ENCODE assay signal across 1 cellular context in genomic region chr17:28743243-28744103, GRCh38.
TF ChIP-seq lines count a peak whose summit lies in the region.

A gene with protein sequence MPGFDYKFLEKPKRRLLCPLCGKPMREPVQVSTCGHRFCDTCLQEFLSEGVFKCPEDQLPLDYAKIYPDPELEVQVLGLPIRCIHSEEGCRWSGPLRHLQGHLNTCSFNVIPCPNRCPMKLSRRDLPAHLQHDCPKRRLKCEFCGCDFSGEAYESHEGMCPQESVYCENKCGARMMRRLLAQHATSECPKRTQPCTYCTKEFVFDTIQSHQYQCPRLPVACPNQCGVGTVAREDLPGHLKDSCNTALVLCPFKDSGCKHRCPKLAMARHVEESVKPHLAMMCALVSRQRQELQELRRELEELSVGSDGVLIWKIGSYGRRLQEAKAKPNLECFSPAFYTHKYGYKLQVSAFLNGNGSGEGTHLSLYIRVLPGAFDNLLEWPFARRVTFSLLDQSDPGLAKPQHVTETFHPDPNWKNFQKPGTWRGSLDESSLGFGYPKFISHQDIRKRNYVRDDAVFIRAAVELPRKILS (plus strand): TSS chr17:28744011. CDS start chr17:28744113, 102 bp downstream.

TF ChIP-seq in A549, 52 proteins besides CTCF, POLR2A, EP300 and RAD21 (continued from another document):
- TF ChIP-seq, protein P1, sequence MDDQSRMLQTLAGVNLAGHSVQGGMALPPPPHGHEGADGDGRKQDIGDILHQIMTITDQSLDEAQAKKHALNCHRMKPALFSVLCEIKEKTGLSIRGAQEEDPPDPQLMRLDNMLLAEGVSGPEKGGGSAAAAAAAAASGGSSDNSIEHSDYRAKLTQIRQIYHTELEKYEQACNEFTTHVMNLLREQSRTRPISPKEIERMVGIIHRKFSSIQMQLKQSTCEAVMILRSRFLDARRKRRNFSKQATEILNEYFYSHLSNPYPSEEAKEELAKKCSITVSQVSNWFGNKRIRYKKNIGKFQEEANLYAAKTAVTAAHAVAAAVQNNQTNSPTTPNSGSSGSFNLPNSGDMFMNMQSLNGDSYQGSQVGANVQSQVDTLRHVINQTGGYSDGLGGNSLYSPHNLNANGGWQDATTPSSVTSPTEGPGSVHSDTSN (IDR thresholded peaks at IDR 0.05), result peak; percentile 31
- TF ChIP-seq CBX2 (IDR thresholded peaks at IDR 0.05; ENCODE audit: borderline replicate concordance, low read depth) (no peak), HOXA7 (CRISPR knock-in tag; IDR thresholded peaks at IDR 0.05) (no peak), MYC (IDR thresholded peaks at IDR 0.05; ENCODE audit: borderline replicate concordance, low read length) (peak; percentile 63; the same call in 1 of the 2 replicates), FOXS1 (CRISPR knock-in tag; IDR thresholded peaks at IDR 0.05) (no peak), ZNF302 (CRISPR knock-in tag; IDR thresholded peaks at IDR 0.05) (no peak), POLR2AphosphoS2 (conservative IDR thresholded peaks at IDR 0.05; ENCODE audit: low read length) (no peak), FOSB (CRISPR knock-in tag; IDR thresholded peaks at IDR 0.05) (no peak; the same call in 1 of the 2 replicates), BHLHE40 (IDR thresholded peaks at IDR 0.05; ENCODE audit: low read depth, low read length) (no peak), CBX8 (IDR thresholded peaks at IDR 0.05) (no peak), JUN (IDR thresholded peaks at IDR 0.05) (peak; percentile 78 to 93; a peak in 3 of 5 replicates), HES2 (IDR thresholded peaks at IDR 0.05) (no peak), SMC3 (IDR thresholded peaks at IDR 0.05) (0 out of 3 replicates have a peak, but pooled peaks have one; percentile 7), TFCP2L1 (CRISPR knock-in tag; IDR thresholded peaks at IDR 0.05) (0 out of 2 replicates have a peak, but pooled peaks have one; percentile 27), NR3C1 (IDR thresholded peaks at IDR 0.05) (no peak)
- TF ChIP-seq, protein P2, sequence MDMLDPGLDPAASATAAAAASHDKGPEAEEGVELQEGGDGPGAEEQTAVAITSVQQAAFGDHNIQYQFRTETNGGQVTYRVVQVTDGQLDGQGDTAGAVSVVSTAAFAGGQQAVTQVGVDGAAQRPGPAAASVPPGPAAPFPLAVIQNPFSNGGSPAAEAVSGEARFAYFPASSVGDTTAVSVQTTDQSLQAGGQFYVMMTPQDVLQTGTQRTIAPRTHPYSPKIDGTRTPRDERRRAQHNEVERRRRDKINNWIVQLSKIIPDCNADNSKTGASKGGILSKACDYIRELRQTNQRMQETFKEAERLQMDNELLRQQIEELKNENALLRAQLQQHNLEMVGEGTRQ (IDR thresholded peaks at IDR 0.05), result no peak
